12 cellular contexts compared by ENCODE assay signal in genomic region chr13:79810671-79811070, GRCh38.
DNase-seq lines count a peak whose midpoint lies in the region; TF ChIP-seq lines count a peak whose summit lies in the region.
"Had no signal": no experiment of that assay in that cellular context is flagged by ENCODE, and none has a peak within 500 bp of the region (broad histone marks: within the 10 kb centered on the region; RNA-seq: fewer than 3 reads in every experiment).

No MANE protein-coding gene starts in this region.

- no peaks in the 10 kb centered on the region for H3K79me2 ChIP-seq in hepatocyte

- H3K36me3 ChIP-seq in H7 (replicated peaks; ENCODE audit: control insufficient read depth, insufficient read depth, low read length) (no peaks in the 10 kb centered on the region), hepatocyte (replicated peaks; ENCODE audit: insufficient read depth, low read depth) (no peaks in the 10 kb centered on the region)

- DNase-seq in H7 (peak; percentile 20), SW480 (ENCODE audit: low spot score) (peak; percentile 65), hepatocyte (ENCODE audit: low spot score) (no peak), type B pancreatic cell (ENCODE audit: extremely low spot score, unreplicated experiment) (no peak), superior temporal gyrus (ENCODE audit: extremely low spot score) (no peak), NAMALWA (ENCODE audit: low spot score) (no peak), CD14-positive monocyte (ENCODE audit: low spot score) (no peak)
- DNase-seq: cerebellar nuclear complex; NCI-H510A; stimulated activated CD4-positive, alpha-beta T cell treated with anti-CD3 and anti-CD28 coated beads, Interleukin-4, amount 100 ng/mL, for 1 hour; T-helper 17 cell had no signal

- H3K4me3 Mint-ChIP-seq in type B pancreatic cell (no peak overlapping the region), CD14-positive monocyte (no peak overlapping the region)
- H3K4me3 Mint-ChIP-seq: T-helper 17 cell had no signal

- no peaks in the 10 kb centered on the region for H3K9me2 ChIP-seq in hepatocyte (replicated peaks; ENCODE audit: insufficient read depth)

- H3K27ac ChIP-seq in hepatocyte: peak overlapping the region; percentile 38

- peaks cover 11% of the 10 kb centered on the region for H3K4me1 ChIP-seq in hepatocyte (ENCODE audit: insufficient read depth)

- intact Hi-C loops in CD14-positive monocyte (cut with micrococcal nuclease): no loop called here

- H3K9me3 ChIP-seq in hepatocyte (ENCODE audit: low read depth): no peaks in the 10 kb centered on the region

- TF ChIP-seq CTCF in hepatocyte (IDR thresholded peaks at IDR 0.05; ENCODE audit: poor library complexity) (no peak), type B pancreatic cell (conservative IDR thresholded peaks at IDR 0.05) (no peak), CD14-positive monocyte (IDR thresholded peaks at IDR 0.05) (no peak)

- H3K9me3 Mint-ChIP-seq in type B pancreatic cell (peaks cover 4% of the 10 kb centered on the region), CD14-positive monocyte (peaks cover 0 to 6% (median 4%) of the 10 kb centered on the region in 7 donors)

- H4K20me1 ChIP-seq in hepatocyte (ENCODE audit: insufficient read depth, poor library complexity, severe bottlenecking): no peaks in the 10 kb centered on the region

- H3K27ac Mint-ChIP-seq in type B pancreatic cell (peak overlapping the region; percentile 34), CD14-positive monocyte (no peak overlapping the region)
- H3K27ac Mint-ChIP-seq: T-helper 17 cell had no signal

- peak overlapping the region; percentile 24 for H2AFZ ChIP-seq in hepatocyte

- H3K27me3 Mint-ChIP-seq in type B pancreatic cell (no peaks in the 10 kb centered on the region), CD14-positive monocyte (ENCODE audit: low read depth in 3 of 3) (peaks cover 0 to 4% (median 2%) of the 10 kb centered on the region in 3 donors)
- H3K27me3 Mint-ChIP-seq: T-helper 17 cell had no signal

- H3K4me2 ChIP-seq in hepatocyte: peak overlapping the region; percentile 31

- H3K36me3 Mint-ChIP-seq in type B pancreatic cell (no peaks in the 10 kb centered on the region), CD14-positive monocyte (no peaks in the 10 kb centered on the region)

- H3K4me1 Mint-ChIP-seq in type B pancreatic cell (ENCODE audit: unreplicated experiment) (peaks cover 28% of the 10 kb centered on the region), CD14-positive monocyte (peaks cover 26% of the 10 kb centered on the region)
- H3K4me1 Mint-ChIP-seq: T-helper 17 cell had no signal

- H3K4me3 ChIP-seq in H7 (ENCODE audit: insufficient read depth, low read depth, low read length) (no peak overlapping the region), hepatocyte (no peak overlapping the region)
- H3K4me3 ChIP-seq: K562 had no signal

- H3K27me3 ChIP-seq in H7 (ENCODE audit: control insufficient read depth, insufficient read depth, low read length) (no peaks in the 10 kb centered on the region), hepatocyte (no peaks in the 10 kb centered on the region)

- WGBS in hepatocyte (ENCODE audit: low lambda C conversion rate, missing lambda C conversion rate): 10% methylated on average over 4 of the region's 4 CpGs

Comparison
In these comparisons a context has a peak if more than half of its experiments do, and no peak if none do; other contexts are left out.
1. DNase-seq: peak in H7 (single experiment) and SW480 (single experiment); none in hepatocyte (single experiment), type B pancreatic cell (single experiment), superior temporal gyrus (single experiment), NAMALWA (single experiment) and CD14-positive monocyte (single experiment).